ENCODE assay signal across 14 cellular contexts in the genomic region with DNA sequence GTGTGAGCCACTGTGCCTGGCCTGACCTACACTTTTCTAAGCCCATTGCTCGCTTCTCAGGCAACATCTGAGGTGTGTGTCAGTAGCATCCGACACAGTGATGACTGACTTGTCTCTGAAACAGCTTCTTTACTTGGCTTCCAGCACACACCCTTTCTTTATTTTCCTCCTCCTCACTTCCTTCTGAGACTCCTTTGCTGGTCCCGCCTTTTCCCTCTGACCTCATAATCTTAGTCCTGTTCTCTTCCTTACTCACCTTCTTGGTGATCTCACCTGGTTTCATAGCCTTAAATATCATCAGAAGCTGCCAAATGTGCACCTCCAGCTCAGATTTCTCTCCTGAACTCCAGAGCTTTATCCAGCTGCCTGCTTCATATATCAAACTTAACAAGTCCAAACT.
DNase-seq lines count a peak whose midpoint lies in the region; ATAC-seq and TF ChIP-seq lines count a peak whose summit lies in the region.
"Had no signal": no experiment of that assay in that cellular context is flagged by ENCODE, and none has a peak within 500 bp of the region (broad histone marks: within the 10 kb centered on the region; RNA-seq: fewer than 3 reads in every experiment).

No MANE protein-coding gene starts in this region.

- intact Hi-C loops in natural killer cell (cut with micrococcal nuclease): loop anchor here (10.0 kb wide), 1 partner anchor 114 kb away; no protein-coding TSS in a partner anchor

- no peak for ATAC-seq in natural killer cell treated with Interleukin-12 subunit alpha and Interleukin-12 subunit beta and Interleukin-15 and Interleukin-18, amount 100 ng/mL, for 72 hours
- no peak for ATAC-seq in natural killer cell
- peak; percentile 10 for ATAC-seq in activated T-helper 17 cell treated with anti-CD3 and anti-CD28 coated beads, Interleukin-2, amount 50 U/mL, for 72 hours (replicated peaks)
- no peak for ATAC-seq in GM19397 (IDR thresholded peaks at IDR 0.05; ENCODE audit: unreplicated experiment)
- ATAC-seq in GM18870 (IDR thresholded peaks at IDR 0.05; ENCODE audit: unreplicated experiment): no peak
- ATAC-seq: left lobe of liver had no signal

- no peak for DNase-seq in natural killer cell treated with Interleukin-12 subunit alpha and Interleukin-12 subunit beta and Interleukin-15 and Interleukin-18, amount 100 ng/mL, for 72 hours (ENCODE audit: low spot score)
- DNase-seq in natural killer cell: no peak
- peak; percentile 17 for DNase-seq in left kidney (ENCODE audit: low read depth, low spot score)
- no peak for DNase-seq in type B pancreatic cell (ENCODE audit: extremely low spot score, unreplicated experiment)
- DNase-seq in activated CD8-positive, alpha-beta memory T cell treated with anti-CD3 and anti-CD28 coated beads, Interleukin-2, amount 50 U/mL, for 4 hours: no peak
- DNase-seq: activated gamma-delta T cell treated with Interleukin-2 at 50 U/mL for 16 hours, KG1, NCI-H1417 treated with DMSO at 0.1 percent for 48 hours, NCI-H226, T-helper 9 cell had no signal

- H3K27ac Mint-ChIP-seq in natural killer cell treated with Interleukin-12 subunit alpha and Interleukin-12 subunit beta and Interleukin-15 and Interleukin-18, amount 100 ng/mL, for 72 hours: peak overlapping the region; percentile 96 to 99
- H3K27ac Mint-ChIP-seq in natural killer cell (peak overlapping the region in 1 of 2 donors; percentile 44), type B pancreatic cell (peak overlapping the region; percentile 85)
- H3K27ac Mint-ChIP-seq in activated T-helper 17 cell treated with anti-CD3 and anti-CD28 coated beads, Interleukin-2, amount 50 U/mL, for 72 hours: peak overlapping the region; percentile 99

- H3K4me3 Mint-ChIP-seq in natural killer cell treated with Interleukin-12 subunit alpha and Interleukin-12 subunit beta and Interleukin-15 and Interleukin-18, amount 100 ng/mL, for 72 hours: no peak overlapping the region
- H3K4me3 Mint-ChIP-seq in natural killer cell (no peak overlapping the region), type B pancreatic cell (peak overlapping the region; percentile 6)
- H3K4me3 Mint-ChIP-seq in activated T-helper 17 cell treated with anti-CD3 and anti-CD28 coated beads, Interleukin-2, amount 50 U/mL, for 72 hours: peak overlapping the region; percentile 89

- H3K4me1 Mint-ChIP-seq in natural killer cell treated with Interleukin-12 subunit alpha and Interleukin-12 subunit beta and Interleukin-15 and Interleukin-18, amount 100 ng/mL, for 72 hours (ENCODE audit: low read depth in 2 of 2): peaks cover 46 to 55% of the 10 kb centered on the region in 2 donors
- H3K4me1 Mint-ChIP-seq in natural killer cell: peaks cover 10% of the 10 kb centered on the region in 2 donors
- peaks cover 45% of the 10 kb centered on the region for H3K4me1 Mint-ChIP-seq in activated T-helper 17 cell treated with anti-CD3 and anti-CD28 coated beads, Interleukin-2, amount 50 U/mL, for 72 hours
- H3K4me1 Mint-ChIP-seq in type B pancreatic cell (ENCODE audit: unreplicated experiment): peaks cover 31% of the 10 kb centered on the region

- peaks cover 8% of the 10 kb centered on the region for H3K9me3 Mint-ChIP-seq in natural killer cell treated with Interleukin-12 subunit alpha and Interleukin-12 subunit beta and Interleukin-15 and Interleukin-18, amount 100 ng/mL, for 72 hours
- H3K9me3 Mint-ChIP-seq in natural killer cell (no peaks in the 10 kb centered on the region), type B pancreatic cell (peaks cover 3% of the 10 kb centered on the region)
- H3K9me3 Mint-ChIP-seq in activated T-helper 17 cell treated with anti-CD3 and anti-CD28 coated beads, Interleukin-2, amount 50 U/mL, for 72 hours: peaks cover 7% of the 10 kb centered on the region

- peaks cover 0 to 7% of the 10 kb centered on the region in 2 donors for H3K27me3 Mint-ChIP-seq in natural killer cell treated with Interleukin-12 subunit alpha and Interleukin-12 subunit beta and Interleukin-15 and Interleukin-18, amount 100 ng/mL, for 72 hours
- H3K27me3 Mint-ChIP-seq in natural killer cell (ENCODE audit: low read depth in 2 of 2): no peaks in the 10 kb centered on the region
- no peaks in the 10 kb centered on the region for H3K27me3 Mint-ChIP-seq in activated T-helper 17 cell treated with anti-CD3 and anti-CD28 coated beads, Interleukin-2, amount 50 U/mL, for 72 hours
- no peaks in the 10 kb centered on the region for H3K27me3 Mint-ChIP-seq in type B pancreatic cell

- TF ChIP-seq CTCF in natural killer cell (IDR thresholded peaks at IDR 0.05) (no peak), type B pancreatic cell (conservative IDR thresholded peaks at IDR 0.05) (no peak)

- H3K36me3 Mint-ChIP-seq in natural killer cell treated with Interleukin-12 subunit alpha and Interleukin-12 subunit beta and Interleukin-15 and Interleukin-18, amount 100 ng/mL, for 72 hours: no peaks in the 10 kb centered on the region
- H3K36me3 Mint-ChIP-seq in natural killer cell (no peaks in the 10 kb centered on the region), type B pancreatic cell (no peaks in the 10 kb centered on the region)
- peaks cover 19% of the 10 kb centered on the region for H3K36me3 Mint-ChIP-seq in activated T-helper 17 cell treated with anti-CD3 and anti-CD28 coated beads, Interleukin-2, amount 50 U/mL, for 72 hours (ENCODE audit: low read depth)

Comparison
In these comparisons a context has a peak if more than half of its experiments do, and no peak if none do; other contexts are left out.
1. H3K4me3 Mint-ChIP-seq: peak in activated T-helper 17 cell treated with anti-CD3 and anti-CD28 coated beads, Interleukin-2, amount 50 U/mL, for 72 hours (single experiment) and type B pancreatic cell (single experiment); none in natural killer cell treated with Interleukin-12 subunit alpha and Interleukin-12 subunit beta and Interleukin-15 and Interleukin-18, amount 100 ng/mL, for 72 hours (single experiment) and natural killer cell (single experiment).